In genomic region chr10:57628592-57629284, GRCh38 we compare ENCODE assay signal across 1 cellular context.
A peak's percentile ranks its signal among the peaks of the same experiment; 100 is the strongest.
TF ChIP-seq lines count a peak whose summit lies in the region.

No MANE protein-coding gene starts in this region.

TF ChIP-seq in HepG2, 621 proteins besides CTCF, POLR2A, EP300 and RAD21 (continued from another document and continues in another):
- TF ChIP-seq, protein P1, sequence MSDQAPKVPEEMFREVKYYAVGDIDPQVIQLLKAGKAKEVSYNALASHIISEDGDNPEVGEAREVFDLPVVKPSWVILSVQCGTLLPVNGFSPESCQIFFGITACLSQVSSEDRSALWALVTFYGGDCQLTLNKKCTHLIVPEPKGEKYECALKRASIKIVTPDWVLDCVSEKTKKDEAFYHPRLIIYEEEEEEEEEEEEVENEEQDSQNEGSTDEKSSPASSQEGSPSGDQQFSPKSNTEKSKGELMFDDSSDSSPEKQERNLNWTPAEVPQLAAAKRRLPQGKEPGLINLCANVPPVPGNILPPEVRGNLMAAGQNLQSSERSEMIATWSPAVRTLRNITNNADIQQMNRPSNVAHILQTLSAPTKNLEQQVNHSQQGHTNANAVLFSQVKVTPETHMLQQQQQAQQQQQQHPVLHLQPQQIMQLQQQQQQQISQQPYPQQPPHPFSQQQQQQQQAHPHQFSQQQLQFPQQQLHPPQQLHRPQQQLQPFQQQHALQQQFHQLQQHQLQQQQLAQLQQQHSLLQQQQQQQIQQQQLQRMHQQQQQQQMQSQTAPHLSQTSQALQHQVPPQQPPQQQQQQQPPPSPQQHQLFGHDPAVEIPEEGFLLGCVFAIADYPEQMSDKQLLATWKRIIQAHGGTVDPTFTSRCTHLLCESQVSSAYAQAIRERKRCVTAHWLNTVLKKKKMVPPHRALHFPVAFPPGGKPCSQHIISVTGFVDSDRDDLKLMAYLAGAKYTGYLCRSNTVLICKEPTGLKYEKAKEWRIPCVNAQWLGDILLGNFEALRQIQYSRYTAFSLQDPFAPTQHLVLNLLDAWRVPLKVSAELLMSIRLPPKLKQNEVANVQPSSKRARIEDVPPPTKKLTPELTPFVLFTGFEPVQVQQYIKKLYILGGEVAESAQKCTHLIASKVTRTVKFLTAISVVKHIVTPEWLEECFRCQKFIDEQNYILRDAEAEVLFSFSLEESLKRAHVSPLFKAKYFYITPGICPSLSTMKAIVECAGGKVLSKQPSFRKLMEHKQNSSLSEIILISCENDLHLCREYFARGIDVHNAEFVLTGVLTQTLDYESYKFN (CRISPR knock-in tag; conservative IDR thresholded peaks at IDR 0.05) = peak; percentile 35
- TF ChIP-seq ZNF550 (CRISPR knock-in tag; IDR thresholded peaks at IDR 0.05; ENCODE audit: borderline replicate concordance) (no peak), ZNF891 (CRISPR knock-in tag; IDR thresholded peaks at IDR 0.05) (no peak), RBM39 (IDR thresholded peaks at IDR 0.05; ENCODE audit: low read depth, low read length, poor library complexity, severe bottlenecking) (no peak), NFE2 (CRISPR knock-in tag; IDR thresholded peaks at IDR 0.05) (no peak), ELF3 (CRISPR knock-in tag; IDR thresholded peaks at IDR 0.05) (peak; percentile 9; the same call in 1 of the 2 replicates), KDM2A (CRISPR knock-in tag; IDR thresholded peaks at IDR 0.05; ENCODE audit: borderline replicate concordance, low read depth) (no peak), AHR (CRISPR knock-in tag; IDR thresholded peaks at IDR 0.05) (no peak), HOXD1 (CRISPR knock-in tag; IDR thresholded peaks at IDR 0.05) (no peak), NR2F1 (CRISPR knock-in tag; IDR thresholded peaks at IDR 0.05) (no peak), ZC3H13 (CRISPR knock-in tag; IDR thresholded peaks at IDR 0.05) (no peak), HNF1A (IDR thresholded peaks at IDR 0.05; ENCODE audit: low read depth) (peak; percentile 69), HNF1A (CRISPR knock-in tag; IDR thresholded peaks at IDR 0.05; ENCODE audit: borderline replicate concordance) (no peak), ZNF281 (CRISPR knock-in tag; IDR thresholded peaks at IDR 0.05; ENCODE audit: borderline replicate concordance) (no peak), ARHGAP35 (CRISPR knock-in tag; IDR thresholded peaks at IDR 0.05; ENCODE audit: borderline replicate concordance) (no peak), NFYC (CRISPR knock-in tag; IDR thresholded peaks at IDR 0.05) (no peak), MLLT10 (CRISPR knock-in tag; IDR thresholded peaks at IDR 0.05) (no peak), NFIB (CRISPR knock-in tag; IDR thresholded peaks at IDR 0.05; ENCODE audit: borderline replicate concordance) (no peak), ZNF441 (CRISPR knock-in tag; IDR thresholded peaks at IDR 0.05; ENCODE audit: borderline replicate concordance) (no peak), ZNF468 (CRISPR knock-in tag; IDR thresholded peaks at IDR 0.05) (no peak), BCLAF1 (IDR thresholded peaks at IDR 0.05) (no peak), ZFP82 (CRISPR knock-in tag; IDR thresholded peaks at IDR 0.05; ENCODE audit: borderline replicate concordance) (no peak), SATB2 (CRISPR knock-in tag; IDR thresholded peaks at IDR 0.05) (no peak), STAG1 (CRISPR knock-in tag; IDR thresholded peaks at IDR 0.05) (no peak), STAT6 (CRISPR knock-in tag; IDR thresholded peaks at IDR 0.05; ENCODE audit: borderline replicate concordance) (no peak), ZNF674 (CRISPR knock-in tag; IDR thresholded peaks at IDR 0.05; ENCODE audit: low read depth) (no peak), ZNF879 (CRISPR knock-in tag; IDR thresholded peaks at IDR 0.05) (no peak), ZNF768 (CRISPR knock-in tag; IDR thresholded peaks at IDR 0.05) (no peak), ZNF232 (CRISPR knock-in tag; IDR thresholded peaks at IDR 0.05; ENCODE audit: borderline replicate concordance) (no peak), ZBTB38 (CRISPR knock-in tag; IDR thresholded peaks at IDR 0.05) (no peak), RAD51 (IDR thresholded peaks at IDR 0.05; ENCODE audit: borderline replicate concordance) (no peak), ZFP41 (CRISPR knock-in tag; IDR thresholded peaks at IDR 0.05; ENCODE audit: borderline replicate concordance) (no peak), PRPF4 (IDR thresholded peaks at IDR 0.05; ENCODE audit: low read depth, low read length, poor library complexity, severe bottlenecking) (no peak), TFAP4 (IDR thresholded peaks at IDR 0.05; ENCODE audit: borderline replicate concordance, low read depth) (no peak), POLR2AphosphoS5 (IDR thresholded peaks at IDR 0.05; ENCODE audit: low read depth, low read length) (no peak), THYN1 (CRISPR knock-in tag; IDR thresholded peaks at IDR 0.05; ENCODE audit: borderline replicate concordance, low read depth) (no peak)
- TF ChIP-seq, protein P2, sequence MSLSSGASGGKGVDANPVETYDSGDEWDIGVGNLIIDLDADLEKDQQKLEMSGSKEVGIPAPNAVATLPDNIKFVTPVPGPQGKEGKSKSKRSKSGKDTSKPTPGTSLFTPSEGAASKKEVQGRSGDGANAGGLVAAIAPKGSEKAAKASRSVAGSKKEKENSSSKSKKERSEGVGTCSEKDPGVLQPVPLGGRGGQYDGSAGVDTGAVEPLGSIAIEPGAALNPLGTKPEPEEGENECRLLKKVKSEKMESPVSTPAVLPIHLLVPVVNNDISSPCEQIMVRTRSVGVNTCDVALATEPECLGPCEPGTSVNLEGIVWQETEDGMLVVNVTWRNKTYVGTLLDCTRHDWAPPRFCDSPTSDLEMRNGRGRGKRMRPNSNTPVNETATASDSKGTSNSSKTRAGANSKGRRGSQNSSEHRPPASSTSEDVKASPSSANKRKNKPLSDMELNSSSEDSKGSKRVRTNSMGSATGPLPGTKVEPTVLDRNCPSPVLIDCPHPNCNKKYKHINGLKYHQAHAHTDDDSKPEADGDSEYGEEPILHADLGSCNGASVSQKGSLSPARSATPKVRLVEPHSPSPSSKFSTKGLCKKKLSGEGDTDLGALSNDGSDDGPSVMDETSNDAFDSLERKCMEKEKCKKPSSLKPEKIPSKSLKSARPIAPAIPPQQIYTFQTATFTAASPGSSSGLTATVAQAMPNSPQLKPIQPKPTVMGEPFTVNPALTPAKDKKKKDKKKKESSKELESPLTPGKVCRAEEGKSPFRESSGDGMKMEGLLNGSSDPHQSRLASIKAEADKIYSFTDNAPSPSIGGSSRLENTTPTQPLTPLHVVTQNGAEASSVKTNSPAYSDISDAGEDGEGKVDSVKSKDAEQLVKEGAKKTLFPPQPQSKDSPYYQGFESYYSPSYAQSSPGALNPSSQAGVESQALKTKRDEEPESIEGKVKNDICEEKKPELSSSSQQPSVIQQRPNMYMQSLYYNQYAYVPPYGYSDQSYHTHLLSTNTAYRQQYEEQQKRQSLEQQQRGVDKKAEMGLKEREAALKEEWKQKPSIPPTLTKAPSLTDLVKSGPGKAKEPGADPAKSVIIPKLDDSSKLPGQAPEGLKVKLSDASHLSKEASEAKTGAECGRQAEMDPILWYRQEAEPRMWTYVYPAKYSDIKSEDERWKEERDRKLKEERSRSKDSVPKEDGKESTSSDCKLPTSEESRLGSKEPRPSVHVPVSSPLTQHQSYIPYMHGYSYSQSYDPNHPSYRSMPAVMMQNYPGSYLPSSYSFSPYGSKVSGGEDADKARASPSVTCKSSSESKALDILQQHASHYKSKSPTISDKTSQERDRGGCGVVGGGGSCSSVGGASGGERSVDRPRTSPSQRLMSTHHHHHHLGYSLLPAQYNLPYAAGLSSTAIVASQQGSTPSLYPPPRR (CRISPR knock-in tag; IDR thresholded peaks at IDR 0.05; ENCODE audit: borderline replicate concordance) = no peak
- TF ChIP-seq, protein P3, sequence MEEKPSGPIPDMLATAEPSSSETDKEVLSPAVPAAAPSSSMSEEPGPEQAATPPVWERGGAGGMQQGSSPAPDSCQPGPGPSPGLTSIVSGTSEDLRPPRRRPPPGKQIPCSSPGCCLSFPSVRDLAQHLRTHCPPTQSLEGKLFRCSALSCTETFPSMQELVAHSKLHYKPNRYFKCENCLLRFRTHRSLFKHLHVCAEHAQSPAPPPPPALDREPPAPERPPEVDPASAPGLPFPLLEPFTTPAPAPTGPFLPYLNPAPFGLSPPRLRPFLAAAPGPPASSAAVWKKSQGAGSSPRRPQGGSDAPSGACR (CRISPR knock-in tag; IDR thresholded peaks at IDR 0.05) = no peak
